8 cellular contexts compared by ENCODE assay signal in genomic region chr3:150764607-150765366, GRCh38. TPM values are rescaled to one million over a fixed set of nuclear protein-coding genes. Genes with fewer than 3 reads are reported as not detected.
DNase-seq lines count a peak whose midpoint lies in the region; ATAC-seq and TF ChIP-seq lines count a peak whose summit lies in the region.

No MANE protein-coding gene starts in this region.

- peaks cover 20% of the 10 kb centered on the region for H3K36me3 ChIP-seq in OCI-LY1 (ENCODE audit: insufficient read depth, low read length)

- no peaks in the 10 kb centered on the region for H3F3A ChIP-seq in OCI-LY1 (ENCODE audit: insufficient read depth, low read length)

- H3K79me2 ChIP-seq in OCI-LY1 (ENCODE audit: insufficient read depth, low read length) = peaks cover 26% of the 10 kb centered on the region

- H3K9me3 Mint-ChIP-seq in progenitor cell of endocrine pancreas (ENCODE audit: low read depth) = no peaks in the 10 kb centered on the region

- H3K27me3 ChIP-seq in OCI-LY1 (ENCODE audit: insufficient read depth, low read length) (no peaks in the 10 kb centered on the region), dorsolateral prefrontal cortex (no peaks in the 10 kb centered on the region)

- no peaks in the 10 kb centered on the region for H3K9me2 ChIP-seq in OCI-LY1 (ENCODE audit: low read depth, low read length)

- H3K9ac ChIP-seq in OCI-LY1 (ENCODE audit: low read length) = peak overlapping the region; percentile 89

- peak overlapping the region; percentile 94 for H3K4me3 Mint-ChIP-seq in progenitor cell of endocrine pancreas (ENCODE audit: low read depth)

- H3K27me3 Mint-ChIP-seq in progenitor cell of endocrine pancreas = peaks cover 9% of the 10 kb centered on the region

- intact Hi-C loops in dorsolateral prefrontal cortex (cut with DNase I) = loop anchor here in 1 of 2 donors (5.0 to 10.0 kb wide), 4 partner anchors 42 to 360 kb away; partner anchors contain the start of genes MED12L, SELENOT and TSC22D2
- intact Hi-C loops in sciatic nerve (cut with DNase I) = no loop called here

- H3K4me2 ChIP-seq in OCI-LY1 (ENCODE audit: low read length) = peak overlapping the region; percentile 83

- no peak overlapping the region for H2AFZ ChIP-seq in OCI-LY1 (ENCODE audit: low read length)

- no peak for ATAC-seq in sciatic nerve
- no peak for ATAC-seq in HG03039 (IDR thresholded peaks at IDR 0.05; ENCODE audit: unreplicated experiment)

- no peaks in the 10 kb centered on the region for H3K9me3 ChIP-seq in OCI-LY1 (ENCODE audit: low read length)

- no peak overlapping the region for H3K27ac Mint-ChIP-seq in progenitor cell of endocrine pancreas

- peak overlapping the region; percentile 94 for H3K27ac ChIP-seq in OCI-LY1 (ENCODE audit: low read depth, low read length, poor library complexity, severe bottlenecking)
- H3K27ac ChIP-seq in dorsolateral prefrontal cortex = peak overlapping the region in 45 of 59 donors; percentile 97 to 100 (median 99)

- peaks cover 23% of the 10 kb centered on the region for H3K4me1 Mint-ChIP-seq in progenitor cell of endocrine pancreas (ENCODE audit: low read depth)

- peak overlapping the region; percentile 97 for H3K4me3 ChIP-seq in GM12864 (ENCODE audit: low read depth, low read length)
- peak overlapping the region; percentile 86 for H3K4me3 ChIP-seq in OCI-LY1 (ENCODE audit: low read depth, low read length, poor library complexity, severe bottlenecking)
- peak overlapping the region in 18 of 59 donors; percentile 62 to 92 (median 86) for H3K4me3 ChIP-seq in dorsolateral prefrontal cortex

- peaks cover 54% of the 10 kb centered on the region for H3K4me1 ChIP-seq in OCI-LY1 (ENCODE audit: insufficient read depth, low read length, severe bottlenecking)

- TF ChIP-seq CTCF in GM12864 (IDR thresholded peaks at IDR 0.05; ENCODE audit: low read depth, low read length, missing control alignments) = no peak
- no peak for TF ChIP-seq CTCF in OCI-LY1 (IDR thresholded peaks at IDR 0.05; ENCODE audit: low read length)
- TF ChIP-seq CTCF in dorsolateral prefrontal cortex (IDR thresholded peaks at IDR 0.05 in 54 of 56, conservative IDR thresholded peaks at IDR 0.05 in 2 of 56; ENCODE audit: low read depth in 1 of 56, partially characterized antibody in 56 of 56) = no peak
- TF ChIP-seq CTCF in progenitor cell of endocrine pancreas (IDR thresholded peaks at IDR 0.05; ENCODE audit: unreplicated experiment) = no peak

- no peaks in the 10 kb centered on the region for H3K36me3 Mint-ChIP-seq in progenitor cell of endocrine pancreas (ENCODE audit: insufficient read depth)

- H4K20me1 ChIP-seq in OCI-LY1 (ENCODE audit: insufficient read depth, low read length) = no peaks in the 10 kb centered on the region

- DNase-seq in GM12864 (ENCODE audit: low read depth) = no peak
- DNase-seq in dorsolateral prefrontal cortex = no peak
- DNase-seq in progenitor cell of endocrine pancreas (ENCODE audit: low spot score, unreplicated experiment) = no peak
- DNase-seq in SHP77 treated with DMSO at 0.1 percent for 48 hours (lab: John Stamatoyannopoulos, UW) = no peak
- no peak for DNase-seq in NCI-H1436 (lab: John Stamatoyannopoulos, UW)
- DNase-seq in sciatic nerve (ENCODE audit: low spot score) = no peak

RNA-seq across cellular contexts. Expression of gene SIAH2, which starts 1.8 kb away (rescaled TPM):
- total RNA-seq in dorsolateral prefrontal cortex (10 to 100 TPM; 12.6 to 40.1 (median 22.1) TPM), progenitor cell of endocrine pancreas (14.4 and 17.9 TPM in 2 replicates), sciatic nerve (19.1 TPM)
